ENCODE assay signal across 19 cellular contexts in the genomic region with DNA sequence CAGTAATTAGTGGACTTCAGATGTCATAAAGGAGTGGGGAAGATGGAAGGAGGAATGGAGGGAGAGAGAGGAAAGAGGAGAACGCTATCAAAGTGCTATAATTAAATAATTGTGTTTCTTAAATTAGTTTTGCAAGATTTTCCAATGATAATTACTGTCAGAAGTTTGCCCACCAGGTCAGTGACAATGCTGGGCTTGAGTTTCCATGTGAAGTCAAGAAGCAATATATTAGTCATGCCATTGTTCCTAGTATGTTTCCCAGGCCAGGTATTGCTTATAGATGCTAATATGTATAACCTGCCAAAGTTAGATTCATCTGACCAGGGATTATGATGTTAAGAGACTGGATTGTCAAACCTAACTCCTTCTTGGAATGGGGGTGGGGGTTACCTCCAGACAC.
DNase-seq lines count a peak whose midpoint lies in the region; ATAC-seq and TF ChIP-seq lines count a peak whose summit lies in the region.
"Had no signal": no experiment of that assay in that cellular context is flagged by ENCODE, and none has a peak within 500 bp of the region (broad histone marks: within the 10 kb centered on the region; RNA-seq: fewer than 3 reads in every experiment).

No MANE protein-coding gene starts in this region.

- peaks cover 18% of the 10 kb centered on the region for H3K4me1 ChIP-seq in ACC112 (ENCODE audit: control insufficient read depth, insufficient read depth, low read length, unreplicated experiment)
- H3K4me1 ChIP-seq in CD4-positive, CD25-positive, alpha-beta regulatory T cell (ENCODE audit: control insufficient read depth, insufficient read depth, low read length, poor library complexity, severe bottlenecking) = peaks cover 18% of the 10 kb centered on the region
- H3K4me1 ChIP-seq in mesenchymal stem cell (ENCODE audit: control insufficient read depth, insufficient read depth, low read depth, low read length) = no peaks in the 10 kb centered on the region
- peaks cover 11% of the 10 kb centered on the region for H3K4me1 ChIP-seq in vagina
- H3K4me1 ChIP-seq: BLaER1, tibial artery had no signal

- H2BK5ac ChIP-seq in mesenchymal stem cell (ENCODE audit: low read depth, low read length, poor library complexity, severe bottlenecking) = no peak overlapping the region

- H3K27me3 ChIP-seq in ACC112 (ENCODE audit: insufficient read depth, low read length) = no peaks in the 10 kb centered on the region
- no peaks in the 10 kb centered on the region for H3K27me3 ChIP-seq in CD4-positive, CD25-positive, alpha-beta regulatory T cell (ENCODE audit: control insufficient read depth, insufficient read depth, low read length)
- peaks cover 0 to 2% of the 10 kb centered on the region in 2 experiments for H3K27me3 ChIP-seq in mesenchymal stem cell (ENCODE audit: control insufficient read depth in 1 of 2, insufficient read depth in 1 of 2, low read length in 2 of 2)
- no peaks in the 10 kb centered on the region for H3K27me3 ChIP-seq in vagina
- H3K27me3 ChIP-seq: BLaER1, cardiac muscle cell, tibial artery had no signal

- H2AFZ ChIP-seq in ACC112 (ENCODE audit: low read length, unreplicated experiment) (no peak overlapping the region), mesenchymal stem cell (ENCODE audit: low read depth, low read length) (no peak overlapping the region)

- peak overlapping the region; percentile 33 for H3K9ac ChIP-seq in mesenchymal stem cell (ENCODE audit: low read length)
- H3K9ac ChIP-seq: BLaER1 had no signal

- H3K4me3 ChIP-seq in ACC112 (ENCODE audit: low read depth, low read length) = no peak overlapping the region
- H3K4me3 ChIP-seq in CD4-positive, CD25-positive, alpha-beta regulatory T cell (ENCODE audit: low read depth, low read length) = no peak overlapping the region
- peak overlapping the region in 1 of 2 experiments; percentile 3 for H3K4me3 ChIP-seq in mesenchymal stem cell (ENCODE audit: insufficient read depth in 1 of 2, low read depth in 1 of 2, low read length in 2 of 2)
- H3K4me3 ChIP-seq in vagina = no peak overlapping the region
- H3K4me3 ChIP-seq: BLaER1, cardiac muscle cell, lung, tibial artery had no signal

- no peak overlapping the region for H3K4ac ChIP-seq in mesenchymal stem cell (ENCODE audit: low read depth in 1 of 2, low read length in 2 of 2)

- no peak for TF ChIP-seq CTCF in vagina (IDR thresholded peaks at IDR 0.05)

- H3K36me3 Mint-ChIP-seq in CD4-positive, CD25-positive, alpha-beta regulatory T cell = peaks cover 24% of the 10 kb centered on the region
- peaks cover 48% of the 10 kb centered on the region for H3K36me3 Mint-ChIP-seq in activated T-helper 17 cell treated with anti-CD3 and anti-CD28 coated beads, Interleukin-2, amount 50 U/mL, for 72 hours (ENCODE audit: low read depth)

- no peaks in the 10 kb centered on the region for H3K79me1 ChIP-seq in mesenchymal stem cell (replicated peaks; ENCODE audit: low read length, poor library complexity, severe bottlenecking)

- TF ChIP-seq POLR2A in vagina (IDR thresholded peaks at IDR 0.05) = no peak

- H4K91ac ChIP-seq in mesenchymal stem cell (ENCODE audit: low read length) = no peak overlapping the region

- no peak for DNase-seq in CD4-positive, CD25-positive, alpha-beta regulatory T cell
- DNase-seq in mesenchymal stem cell = no peak
- DNase-seq in vagina (ENCODE audit: extremely low spot score in 2 of 2) = no peak
- no peak for DNase-seq in NCI-H446 (lab: John Stamatoyannopoulos, UW)
- DNase-seq: activated CD4-positive, alpha-beta T cell treated with anti-CD3 and anti-CD28 coated beads, Interleukin-2, amount 50 U/mL, for 1 hour; activated gamma-delta T cell; endodermal cell; foreskin melanocyte; NCI-H2081 treated with DMSO at 0.1 percent for 48 hours; right cardiac atrium; tibial artery had no signal

- H3K27me3 Mint-ChIP-seq in CD4-positive, CD25-positive, alpha-beta regulatory T cell = peaks cover 4% of the 10 kb centered on the region
- H3K27me3 Mint-ChIP-seq in activated T-helper 17 cell treated with anti-CD3 and anti-CD28 coated beads, Interleukin-2, amount 50 U/mL, for 72 hours = no peaks in the 10 kb centered on the region

- no peaks in the 10 kb centered on the region for H3K79me2 ChIP-seq in ACC112 (ENCODE audit: control insufficient read depth, insufficient read depth, low read length, unreplicated experiment)

- H2BK15ac ChIP-seq in mesenchymal stem cell (ENCODE audit: low read depth, poor library complexity, severe bottlenecking) = no peak overlapping the region

- H2BK12ac ChIP-seq in mesenchymal stem cell (ENCODE audit: low read length in 2 of 2) = no peak overlapping the region

- H2AK5ac ChIP-seq in mesenchymal stem cell (ENCODE audit: low read length, severe bottlenecking) = no peak overlapping the region

- H3K36me3 ChIP-seq in ACC112 (ENCODE audit: insufficient read depth, low read length) (no peaks in the 10 kb centered on the region), mesenchymal stem cell (ENCODE audit: control insufficient read depth in 1 of 2, insufficient read depth in 2 of 2, low read depth in 1 of 2, low read length in 2 of 2) (no peaks in the 10 kb centered on the region), vagina (no peaks in the 10 kb centered on the region)
- H3K36me3 ChIP-seq in CD4-positive, CD25-positive, alpha-beta regulatory T cell (ENCODE audit: control insufficient read depth, insufficient read depth, low read length) = no peaks in the 10 kb centered on the region
- H3K36me3 ChIP-seq: cardiac muscle cell, tibial artery had no signal

- no peak overlapping the region for H3K14ac ChIP-seq in mesenchymal stem cell (ENCODE audit: low read length in 2 of 2)

- H3K23ac ChIP-seq in mesenchymal stem cell (ENCODE audit: low read length in 2 of 2) = no peak overlapping the region

- H3K4me1 Mint-ChIP-seq in CD4-positive, CD25-positive, alpha-beta regulatory T cell = peaks cover 16 to 71% (median 31%) of the 10 kb centered on the region in 4 donors
- peaks cover 61% of the 10 kb centered on the region for H3K4me1 Mint-ChIP-seq in activated T-helper 17 cell treated with anti-CD3 and anti-CD28 coated beads, Interleukin-2, amount 50 U/mL, for 72 hours

- H4K8ac ChIP-seq in mesenchymal stem cell (ENCODE audit: low read length) = no peak overlapping the region

- peak overlapping the region in 1 of 4 donors; percentile 5 for H3K4me3 Mint-ChIP-seq in CD4-positive, CD25-positive, alpha-beta regulatory T cell
- H3K4me3 Mint-ChIP-seq in activated T-helper 17 cell treated with anti-CD3 and anti-CD28 coated beads, Interleukin-2, amount 50 U/mL, for 72 hours = peak overlapping the region; percentile 71
- H3K4me3 Mint-ChIP-seq: endodermal cell had no signal

- intact Hi-C loops in vagina (cut with DNase I) = no loop called here

- H3K4me2 ChIP-seq in mesenchymal stem cell (ENCODE audit: low read length, poor library complexity, severe bottlenecking) = no peak overlapping the region
- H3K4me2 ChIP-seq: BLaER1 had no signal

- H3K18ac ChIP-seq in mesenchymal stem cell (ENCODE audit: low read depth in 1 of 2, low read length in 2 of 2) = no peak overlapping the region

- no peaks in the 10 kb centered on the region for H3K9me3 ChIP-seq in CD4-positive, CD25-positive, alpha-beta regulatory T cell (ENCODE audit: control insufficient read depth in 2 of 2, low read length in 2 of 2)
- H3K9me3 ChIP-seq in mesenchymal stem cell (ENCODE audit: control insufficient read depth, low read length) = no peaks in the 10 kb centered on the region
- H3K9me3 ChIP-seq in vagina = no peaks in the 10 kb centered on the region
- H3K9me3 ChIP-seq: BLaER1, tibial artery had no signal

- H3K27ac ChIP-seq in ACC112 (ENCODE audit: low read depth, low read length) = peak overlapping the region; percentile 43
- H3K27ac ChIP-seq in CD4-positive, CD25-positive, alpha-beta regulatory T cell (ENCODE audit: insufficient read depth, low read length, poor library complexity, severe bottlenecking) = no peak overlapping the region
- H3K27ac ChIP-seq in mesenchymal stem cell (ENCODE audit: low read length, poor library complexity, severe bottlenecking) = no peak overlapping the region
- no peak overlapping the region for H3K27ac ChIP-seq in vagina
- H3K27ac ChIP-seq: BLaER1, cardiac muscle cell, tibial artery had no signal

- ATAC-seq in CD4-positive, CD25-positive, alpha-beta regulatory T cell (ENCODE audit: low read depth in 2 of 2) = no peak
- ATAC-seq in activated T-helper 17 cell treated with anti-CD3 and anti-CD28 coated beads, Interleukin-2, amount 50 U/mL, for 72 hours (replicated peaks) = no peak
- ATAC-seq in GM18520 (IDR thresholded peaks at IDR 0.05; ENCODE audit: unreplicated experiment) (no peak), HG02870 (IDR thresholded peaks at IDR 0.05; ENCODE audit: unreplicated experiment) (no peak)
- ATAC-seq: HepG2 had no signal

- peak overlapping the region; percentile 1 to 91 (median 67) for H3K27ac Mint-ChIP-seq in CD4-positive, CD25-positive, alpha-beta regulatory T cell
- H3K27ac Mint-ChIP-seq in activated T-helper 17 cell treated with anti-CD3 and anti-CD28 coated beads, Interleukin-2, amount 50 U/mL, for 72 hours = peak overlapping the region; percentile 78
- H3K27ac Mint-ChIP-seq: endodermal cell had no signal

- no peak overlapping the region for H2BK120ac ChIP-seq in mesenchymal stem cell (ENCODE audit: low read depth, low read length)

- WGBS in mesenchymal stem cell = 100% methylated on average over 1 of the region's 1 CpG

- peaks cover 0 to 3% (median 0%) of the 10 kb centered on the region in 7 donors for H3K9me3 Mint-ChIP-seq in CD4-positive, CD25-positive, alpha-beta regulatory T cell
- H3K9me3 Mint-ChIP-seq in activated T-helper 17 cell treated with anti-CD3 and anti-CD28 coated beads, Interleukin-2, amount 50 U/mL, for 72 hours = no peaks in the 10 kb centered on the region
- H3K9me3 Mint-ChIP-seq: endodermal cell had no signal
